8 cellular contexts compared by ENCODE assay signal in the genomic region with DNA sequence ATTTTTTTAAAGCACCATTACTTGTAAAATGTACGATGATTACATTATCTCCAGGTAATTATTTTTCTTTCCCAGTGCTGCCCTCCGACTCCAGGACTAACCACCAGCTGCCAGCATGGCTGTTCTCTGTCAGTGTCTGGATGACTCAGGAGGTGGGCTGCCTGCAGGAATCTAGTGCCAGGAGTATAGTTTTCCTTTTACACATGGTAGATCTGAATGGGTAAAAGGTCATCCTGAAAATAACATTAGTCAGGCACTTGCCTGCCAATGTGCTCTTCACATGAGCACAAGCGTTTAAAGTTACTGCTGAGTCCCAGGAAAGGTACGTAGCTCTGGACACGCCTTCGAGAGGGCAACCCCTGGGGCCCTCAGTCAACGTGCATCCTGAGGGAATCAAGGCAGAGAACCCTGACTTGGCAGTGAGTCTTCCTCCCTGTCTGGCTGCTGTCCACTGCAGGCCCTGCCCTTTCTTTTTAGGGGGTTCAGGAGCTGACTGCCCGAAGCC. TPM values are rescaled to one million over a fixed set of nuclear protein-coding genes. Genes with fewer than 3 reads are reported as not detected.
DNase-seq lines count a peak whose midpoint lies in the region; ATAC-seq lines count a peak whose summit lies in the region.

No MANE protein-coding gene starts in this region.

- peaks cover 77% of the 10 kb centered on the region for H3K4me1 Mint-ChIP-seq in activated T-helper 1 cell treated with anti-CD3 and anti-CD28 coated beads, Interleukin-12 subunit alpha, Interleukin-12 subunit beta, Interleukin-2, Interleukin-4 antibody, amounts not matched to agents 30 ng/mL and 10 ng/mL and 1 ng/mL, durations not matched to agents 14 hours and 24 hours and 36 hours (ENCODE audit: low read depth)
- peaks cover 74% of the 10 kb centered on the region for H3K4me1 Mint-ChIP-seq in stimulated activated effector memory CD8-positive, alpha-beta T cell treated with anti-CD3 and anti-CD28 coated beads, Interleukin-12 subunit alpha, Interleukin-12 subunit beta, amount 100 ng/mL, for 72 hours

- H3K27ac Mint-ChIP-seq in activated T-helper 1 cell treated with anti-CD3 and anti-CD28 coated beads, Interleukin-12 subunit alpha, Interleukin-12 subunit beta, Interleukin-2, Interleukin-4 antibody, amounts not matched to agents 30 ng/mL and 10 ng/mL and 1 ng/mL, durations not matched to agents 14 hours and 24 hours and 36 hours = peak overlapping the region; percentile 76
- H3K27ac Mint-ChIP-seq in stimulated activated effector memory CD8-positive, alpha-beta T cell treated with anti-CD3 and anti-CD28 coated beads, Interleukin-12 subunit alpha, Interleukin-12 subunit beta, amount 100 ng/mL, for 72 hours = peak overlapping the region; percentile 94

- H3K4me3 Mint-ChIP-seq in activated T-helper 1 cell treated with anti-CD3 and anti-CD28 coated beads, Interleukin-12 subunit alpha, Interleukin-12 subunit beta, Interleukin-2, Interleukin-4 antibody, amounts not matched to agents 30 ng/mL and 10 ng/mL and 1 ng/mL, durations not matched to agents 14 hours and 24 hours and 36 hours = peak overlapping the region; percentile 99
- peak overlapping the region; percentile 77 for H3K4me3 Mint-ChIP-seq in stimulated activated effector memory CD8-positive, alpha-beta T cell treated with anti-CD3 and anti-CD28 coated beads, Interleukin-12 subunit alpha, Interleukin-12 subunit beta, amount 100 ng/mL, for 72 hours

- peaks cover 41% of the 10 kb centered on the region for H3K36me3 Mint-ChIP-seq in activated T-helper 1 cell treated with anti-CD3 and anti-CD28 coated beads, Interleukin-12 subunit alpha, Interleukin-12 subunit beta, Interleukin-2, Interleukin-4 antibody, amounts not matched to agents 30 ng/mL and 10 ng/mL and 1 ng/mL, durations not matched to agents 14 hours and 24 hours and 36 hours (ENCODE audit: low read depth)
- peaks cover 86% of the 10 kb centered on the region for H3K36me3 Mint-ChIP-seq in stimulated activated effector memory CD8-positive, alpha-beta T cell treated with anti-CD3 and anti-CD28 coated beads, Interleukin-12 subunit alpha, Interleukin-12 subunit beta, amount 100 ng/mL, for 72 hours

- ATAC-seq in left cardiac atrium (peak; percentile 6 to 43), GM19452 (IDR thresholded peaks at IDR 0.05; ENCODE audit: unreplicated experiment) (no peak)
- ATAC-seq in stimulated activated effector memory CD8-positive, alpha-beta T cell treated with anti-CD3 and anti-CD28 coated beads, Interleukin-12 subunit alpha, Interleukin-12 subunit beta, amount 100 ng/mL, for 72 hours = no peak

- intact Hi-C loops in activated T-helper 1 cell treated with anti-CD3 and anti-CD28 coated beads, Interleukin-12 subunit alpha, Interleukin-12 subunit beta, Interleukin-2, Interleukin-4 antibody, amounts not matched to agents 30 ng/mL and 10 ng/mL and 1 ng/mL, durations not matched to agents 14 hours and 24 hours and 36 hours (cut with micrococcal nuclease) = loop anchor here (10.0 kb wide), 1 partner anchor 1033 kb away; no protein-coding TSS in a partner anchor
- intact Hi-C loops in left cardiac atrium (cut with DNase I) = no loop called here

- H3K27me3 Mint-ChIP-seq in activated T-helper 1 cell treated with anti-CD3 and anti-CD28 coated beads, Interleukin-12 subunit alpha, Interleukin-12 subunit beta, Interleukin-2, Interleukin-4 antibody, amounts not matched to agents 30 ng/mL and 10 ng/mL and 1 ng/mL, durations not matched to agents 14 hours and 24 hours and 36 hours (ENCODE audit: insufficient read depth) = no peaks in the 10 kb centered on the region

- H3K9me3 Mint-ChIP-seq in activated T-helper 1 cell treated with anti-CD3 and anti-CD28 coated beads, Interleukin-12 subunit alpha, Interleukin-12 subunit beta, Interleukin-2, Interleukin-4 antibody, amounts not matched to agents 30 ng/mL and 10 ng/mL and 1 ng/mL, durations not matched to agents 14 hours and 24 hours and 36 hours = no peaks in the 10 kb centered on the region
- H3K9me3 Mint-ChIP-seq in stimulated activated effector memory CD8-positive, alpha-beta T cell treated with anti-CD3 and anti-CD28 coated beads, Interleukin-12 subunit alpha, Interleukin-12 subunit beta, amount 100 ng/mL, for 72 hours = no peaks in the 10 kb centered on the region

- DNase-seq in HK-2 (ENCODE audit: unreplicated experiment) (peak; percentile 80), left cardiac atrium (no peak), NCI-H1694 (lab: John Stamatoyannopoulos, UW) (no peak), epidermal melanocyte (ENCODE audit: insufficient read length, low spot score) (no peak), NCI-H510A (lab: John Stamatoyannopoulos, UW) (no peak)
- no peak for DNase-seq in activated T-helper 1 cell treated with anti-CD3 and anti-CD28 coated beads, Interleukin-12 subunit alpha, Interleukin-12 subunit beta, Interleukin-2, Interleukin-4 antibody, amounts not matched to agents 30 ng/mL and 10 ng/mL and 1 ng/mL, durations not matched to agents 14 hours and 24 hours and 36 hours (ENCODE audit: low spot score)
- peak in 1 of 2 donors; percentile 50 for DNase-seq in stimulated activated effector memory CD8-positive, alpha-beta T cell treated with anti-CD3 and anti-CD28 coated beads, Interleukin-12 subunit alpha, Interleukin-12 subunit beta, amount 100 ng/mL, for 72 hours (ENCODE audit: low spot score in 2 of 2)

RNA-seq across cellular contexts. Expression of a gene that starts 2.4 kb away (rescaled TPM):
- total RNA-seq in activated T-helper 1 cell treated with anti-CD3 and anti-CD28 coated beads, Interleukin-12 subunit alpha, Interleukin-12 subunit beta, Interleukin-2, Interleukin-4 antibody, amounts not matched to agents 30 ng/mL and 10 ng/mL and 1 ng/mL, durations not matched to agents 14 hours and 24 hours and 36 hours = 103 and 105 TPM in 2 replicates
- 10 to 100 TPM; 73.6 to 90.6 TPM for total RNA-seq in left cardiac atrium

RNA-seq across cellular contexts. Expression of a gene that starts 7.7 kb away (rescaled TPM):
- 123 and 139 TPM in 2 replicates for total RNA-seq in activated T-helper 1 cell treated with anti-CD3 and anti-CD28 coated beads, Interleukin-12 subunit alpha, Interleukin-12 subunit beta, Interleukin-2, Interleukin-4 antibody, amounts not matched to agents 30 ng/mL and 10 ng/mL and 1 ng/mL, durations not matched to agents 14 hours and 24 hours and 36 hours
- total RNA-seq in left cardiac atrium = 1 to 10 TPM; 3.7 to 4.4 TPM

Comparison
In these comparisons a context has a peak if more than half of its experiments do, and no peak if none do; other contexts are left out.
1. ATAC-seq: peak in left cardiac atrium (2 of 2); none in stimulated activated effector memory CD8-positive, alpha-beta T cell treated with anti-CD3 and anti-CD28 coated beads, Interleukin-12 subunit alpha, Interleukin-12 subunit beta, amount 100 ng/mL, for 72 hours (single experiment) and GM19452 (single experiment).
2. RNA of a gene that starts 7.7 kb away (total RNA-seq): 123 to 139 TPM in activated T-helper 1 cell treated with anti-CD3 and anti-CD28 coated beads, Interleukin-12 subunit alpha, Interleukin-12 subunit beta, Interleukin-2, Interleukin-4 antibody, amounts not matched to agents 30 ng/mL and 10 ng/mL and 1 ng/mL, durations not matched to agents 14 hours and 24 hours and 36 hours; 3.7 to 4.4 TPM in left cardiac atrium; every median in the first group is over 10 times any median in the second.